In genomic region chr10:27345455-27345909, GRCh38 we compare ENCODE assay signal across 14 cellular contexts.
DNase-seq lines count a peak whose midpoint lies in the region; ATAC-seq and TF ChIP-seq lines count a peak whose summit lies in the region.
"Had no signal": no experiment of that assay in that cellular context is flagged by ENCODE, and none has a peak within 500 bp of the region (broad histone marks: within the 10 kb centered on the region; RNA-seq: fewer than 3 reads in every experiment).

No MANE protein-coding gene starts in this region.

- H3K4me1 ChIP-seq in MM.1S (ENCODE audit: low read length), result no peaks in the 10 kb centered on the region
- H3K4me1 ChIP-seq: transverse colon had no signal

- no peaks in the 10 kb centered on the region for H3K9me3 ChIP-seq in MM.1S (replicated peaks; ENCODE audit: insufficient read depth, low read length)
- H3K9me3 ChIP-seq: esophagus muscularis mucosa, ovary, transverse colon had no signal

- no peaks in the 10 kb centered on the region for H3K79me2 ChIP-seq in MM.1S (ENCODE audit: low read length)

- intact Hi-C loops in activated T-helper 2 cell treated with anti-CD3 and anti-CD28 coated beads, Interferon-gamma antibody, Interleukin-2, Interleukin-4, amounts not matched to agents 10 μg/mL and 5 μg/mL and 100 μg/mL, durations not matched to agents 14 hours and 24 hours and 36 hours (cut with micrococcal nuclease), result no loop called here

- H3K36me3 Mint-ChIP-seq in activated T-helper 2 cell treated with anti-CD3 and anti-CD28 coated beads, Interferon-gamma antibody, Interleukin-2, Interleukin-4, amounts not matched to agents 10 μg/mL and 5 μg/mL and 100 μg/mL, durations not matched to agents 14 hours and 24 hours and 36 hours (ENCODE audit: low read depth), result no peaks in the 10 kb centered on the region
- no peaks in the 10 kb centered on the region for H3K36me3 Mint-ChIP-seq in osteocyte (ENCODE audit: unreplicated experiment)

- no peaks in the 10 kb centered on the region for H4K20me1 ChIP-seq in MM.1S (ENCODE audit: insufficient read depth, low read length)

- no peak overlapping the region for H2AFZ ChIP-seq in MM.1S (ENCODE audit: low read length)

- H3K4me2 ChIP-seq in MM.1S (ENCODE audit: low read depth, low read length), result no peak overlapping the region

- H3K9me2 ChIP-seq in MM.1S (replicated peaks; ENCODE audit: insufficient read depth, low read length), result no peaks in the 10 kb centered on the region

- TF ChIP-seq CTCF in MM.1S (IDR thresholded peaks at IDR 0.05; ENCODE audit: low read length) (no peak), osteocyte (IDR thresholded peaks at IDR 0.05) (no peak)

- H3K27me3 Mint-ChIP-seq in activated T-helper 2 cell treated with anti-CD3 and anti-CD28 coated beads, Interferon-gamma antibody, Interleukin-2, Interleukin-4, amounts not matched to agents 10 μg/mL and 5 μg/mL and 100 μg/mL, durations not matched to agents 14 hours and 24 hours and 36 hours (ENCODE audit: low read depth), result peaks cover 13% of the 10 kb centered on the region
- H3K27me3 Mint-ChIP-seq in osteocyte (ENCODE audit: unreplicated experiment), result peaks cover 51% of the 10 kb centered on the region

- H3K9ac ChIP-seq in MM.1S (ENCODE audit: low read length), result no peak overlapping the region

- no peak overlapping the region for H3K4me3 Mint-ChIP-seq in activated T-helper 2 cell treated with anti-CD3 and anti-CD28 coated beads, Interferon-gamma antibody, Interleukin-2, Interleukin-4, amounts not matched to agents 10 μg/mL and 5 μg/mL and 100 μg/mL, durations not matched to agents 14 hours and 24 hours and 36 hours (ENCODE audit: low read depth)
- H3K4me3 Mint-ChIP-seq in osteocyte (ENCODE audit: unreplicated experiment), result no peak overlapping the region
- H3K4me3 Mint-ChIP-seq: activated B cell treated with CpG ODN at 0.5 μM for 24 hours had no signal

- peak overlapping the region; percentile 56 for H3K27ac Mint-ChIP-seq in activated T-helper 2 cell treated with anti-CD3 and anti-CD28 coated beads, Interferon-gamma antibody, Interleukin-2, Interleukin-4, amounts not matched to agents 10 μg/mL and 5 μg/mL and 100 μg/mL, durations not matched to agents 14 hours and 24 hours and 36 hours
- H3K27ac Mint-ChIP-seq in osteocyte (ENCODE audit: unreplicated experiment), result no peak overlapping the region
- H3K27ac Mint-ChIP-seq: activated B cell treated with CpG ODN at 0.5 μM for 24 hours had no signal

- no peaks in the 10 kb centered on the region for H3F3A ChIP-seq in MM.1S (ENCODE audit: insufficient read depth, low read length)

- H3K9me3 Mint-ChIP-seq in activated T-helper 2 cell treated with anti-CD3 and anti-CD28 coated beads, Interferon-gamma antibody, Interleukin-2, Interleukin-4, amounts not matched to agents 10 μg/mL and 5 μg/mL and 100 μg/mL, durations not matched to agents 14 hours and 24 hours and 36 hours, result no peaks in the 10 kb centered on the region
- no peaks in the 10 kb centered on the region for H3K9me3 Mint-ChIP-seq in osteocyte (ENCODE audit: unreplicated experiment)
- H3K9me3 Mint-ChIP-seq: activated B cell treated with CpG ODN at 0.5 μM for 24 hours had no signal

- H3K27ac ChIP-seq in MM.1S (ENCODE audit: low read length), result no peak overlapping the region
- H3K27ac ChIP-seq: esophagus muscularis mucosa, ovary, transverse colon had no signal

- H3K4me3 ChIP-seq in MM.1S (ENCODE audit: low read length), result no peak overlapping the region
- H3K4me3 ChIP-seq: esophagus muscularis mucosa, ovary, transverse colon had no signal

- H3K27me3 ChIP-seq in MM.1S (replicated peaks; ENCODE audit: insufficient read depth, low read length), result no peaks in the 10 kb centered on the region; the same call in 1 of the 2 replicates
- H3K27me3 ChIP-seq: ovary had no signal

- no peaks in the 10 kb centered on the region for H3K36me3 ChIP-seq in MM.1S (replicated peaks; ENCODE audit: insufficient read depth, low read length)
- H3K36me3 ChIP-seq: esophagus muscularis mucosa, ovary, transverse colon had no signal

- ATAC-seq in GM18870 (IDR thresholded peaks at IDR 0.05; ENCODE audit: unreplicated experiment) (peak; percentile 38), GM21381 (IDR thresholded peaks at IDR 0.05; ENCODE audit: unreplicated experiment) (peak; percentile 44), HG03280 (IDR thresholded peaks at IDR 0.05; ENCODE audit: unreplicated experiment) (peak; percentile 65)

- H3K4me1 Mint-ChIP-seq in activated T-helper 2 cell treated with anti-CD3 and anti-CD28 coated beads, Interferon-gamma antibody, Interleukin-2, Interleukin-4, amounts not matched to agents 10 μg/mL and 5 μg/mL and 100 μg/mL, durations not matched to agents 14 hours and 24 hours and 36 hours (ENCODE audit: low read depth), result peaks cover 29% of the 10 kb centered on the region
- no peaks in the 10 kb centered on the region for H3K4me1 Mint-ChIP-seq in osteocyte (ENCODE audit: unreplicated experiment)

- DNase-seq in activated T-helper 2 cell treated with anti-CD3 and anti-CD28 coated beads, Interferon-gamma antibody, Interleukin-2, Interleukin-4, amounts not matched to agents 10 μg/mL and 5 μg/mL and 100 μg/mL, durations not matched to agents 14 hours and 24 hours and 36 hours (ENCODE audit: low spot score), result no peak
- no peak for DNase-seq in MM.1S
- no peak for DNase-seq in osteocyte (ENCODE audit: extremely low spot score, unreplicated experiment)
- DNase-seq in hypothalamus (lab: John Stamatoyannopoulos, UW), result no peak
- DNase-seq in activated effector memory CD4-positive, alpha-beta T cell treated with Interleukin-2 at 50 U/mL for 16 hours, result no peak
- DNase-seq: activated B cell treated with CpG ODN at 0.5 μM for 24 hours, DMS79, kidney, ovary, transverse colon had no signal
